In genomic region chr5:43155394-43156096, GRCh38 we compare ENCODE assay signal across 17 cellular contexts. TPM values are rescaled to one million over a fixed set of nuclear protein-coding genes. Genes with fewer than 3 reads are reported as not detected.
DNase-seq lines count a peak whose midpoint lies in the region; ATAC-seq, FAIRE-seq and TF ChIP-seq lines count a peak whose summit lies in the region.
"Had no signal": no experiment of that assay in that cellular context is flagged by ENCODE, and none has a peak within 500 bp of the region (broad histone marks: within the 10 kb centered on the region; RNA-seq: fewer than 3 reads in every experiment).

No MANE protein-coding gene starts in this region.

- no peak overlapping the region for H3K4me2 ChIP-seq in GM23338
- H3K4me2 ChIP-seq in K562 (ENCODE audit: insufficient read depth, low read length): no peak overlapping the region
- no peak overlapping the region for H3K4me2 ChIP-seq in neural progenitor cell

- intact Hi-C loops in K562 (cut with micrococcal nuclease): no loop called here

- H3K4me3 ChIP-seq in GM23338 (no peak overlapping the region), K562 (no peak overlapping the region), neural progenitor cell (no peak overlapping the region)
- H3K4me3 ChIP-seq: SK-N-MC had no signal

- H3K27me3 ChIP-seq in GM23338 (ENCODE audit: insufficient read depth) (no peaks in the 10 kb centered on the region), K562 (ENCODE audit: control insufficient read depth in 2 of 2, insufficient read depth in 2 of 2, low read length in 2 of 2) (no peaks in the 10 kb centered on the region), neural progenitor cell (no peaks in the 10 kb centered on the region)

- peak; percentile 42 for FAIRE-seq in K562 (lab: Jason Lieb, UNC)

- DNase-seq in activated T-cell treated with anti-CD3 and anti-CD28 coated beads, Interleukin-2, amount 50 U/mL, for 72 hours: no peak
- DNase-seq in activated T-cell treated with anti-CD3 and anti-CD28 coated beads, Interleukin-2, amount 50 U/mL, for 48 hours: no peak
- DNase-seq in GM23338 (ENCODE audit: low spot score): peak; percentile 67
- DNase-seq in K562 (ENCODE audit: extremely low read depth in 1 of 4, low spot score in 3 of 4): peak in 1 of 4 experiments; percentile 30
- DNase-seq in neural progenitor cell (ENCODE audit: low spot score): peak; percentile 17
- DNase-seq in cerebellar cortex (ENCODE audit: low spot score): no peak
- no peak for DNase-seq in NCI-H1092 (lab: John Stamatoyannopoulos, UW)
- DNase-seq: AML-193; CD4-positive, alpha-beta T cell; Karpas-422; MM.1S; NCI-H1105 treated with DMSO at 0.1 percent for 48 hours; NCI-H187; NCI-H69; PC-3 had no signal

- no peaks in the 10 kb centered on the region for H3F3A ChIP-seq in GM23338 (replicated peaks; ENCODE audit: low read depth)
- no peaks in the 10 kb centered on the region for H3F3A ChIP-seq in neural progenitor cell (ENCODE audit: low read depth)

- H3K27ac ChIP-seq in GM23338 (ENCODE audit: low read depth) (no peak overlapping the region), K562 (ENCODE audit: extremely low read depth, low read depth, low read length) (no peak overlapping the region), neural progenitor cell (no peak overlapping the region)
- H3K27ac ChIP-seq: SK-N-MC had no signal

- TF ChIP-seq CTCF in GM23338 (conservative IDR thresholded peaks at IDR 0.05; ENCODE audit: low read depth in 2 of 2) (peak; percentile 3 to 22; a peak in 1 of 4 replicates), K562 (IDR thresholded peaks at IDR 0.05 in 2 of 3, conservative IDR thresholded peaks at IDR 0.05 in 1 of 3; ENCODE audit: insufficient read depth in 2 of 3, low read depth in 1 of 3, low read length in 3 of 3) (peak in 2 of 3 experiments; percentile 14 to 43; a peak in 4 of 6 replicates), neural progenitor cell (IDR thresholded peaks at IDR 0.05) (peak; percentile 3)

- BruUV-seq in K562 (replicated peaks; lab: Mats Ljungman, UMichigan): no TSS peak

- no peak for TF ChIP-seq POLR2A in K562 (conservative IDR thresholded peaks at IDR 0.05)

- H2AFZ ChIP-seq in GM23338 (no peak overlapping the region), K562 (ENCODE audit: low read depth, low read length) (no peak overlapping the region), neural progenitor cell (replicated peaks) (no peak overlapping the region)

- H3K27ac Mint-ChIP-seq in activated T-cell treated with anti-CD3 and anti-CD28 coated beads, Interleukin-2, amount 50 U/mL, for 72 hours: peak overlapping the region; percentile 41
- no peak overlapping the region for H3K27ac Mint-ChIP-seq in GM23338
- no peak overlapping the region for H3K27ac Mint-ChIP-seq in neural progenitor cell
- H3K27ac Mint-ChIP-seq: CD4-positive, alpha-beta T cell had no signal

- no peaks in the 10 kb centered on the region for H3K9me2 ChIP-seq in GM23338 (ENCODE audit: insufficient read depth)

- H3K9me3 ChIP-seq in K562 (replicated peaks; ENCODE audit: control insufficient read depth, insufficient read depth, low read depth, low read length): no peaks in the 10 kb centered on the region
- H3K9me3 ChIP-seq in neural progenitor cell (ENCODE audit: low read depth): no peaks in the 10 kb centered on the region

- peak overlapping the region in 1 of 2 donors; percentile 10 for H3K4me3 Mint-ChIP-seq in activated T-cell treated with anti-CD3 and anti-CD28 coated beads, Interleukin-2, amount 50 U/mL, for 72 hours
- H3K4me3 Mint-ChIP-seq in GM23338: no peak overlapping the region
- H3K4me3 Mint-ChIP-seq in neural progenitor cell: no peak overlapping the region
- H3K4me3 Mint-ChIP-seq: CD4-positive, alpha-beta T cell had no signal

- peak in 1 of 2 experiments; percentile 6; a peak in 1 of 4 replicates for TF ChIP-seq RAD21 in K562 (CRISPR knock-in tag; conservative IDR thresholded peaks at IDR 0.05 in 1 of 2, IDR thresholded peaks at IDR 0.05 in 1 of 2)

- POLR2A ChIA-PET in K562 (lab: Yijun Ruan, JAX): interaction anchor here (0.6 to 2.1 kb wide), 6 partner anchors 10 to 1659 kb away, joined by 4 to 10 read pairs (median 4); no protein-coding TSS in a partner anchor

- no peak for ATAC-seq in activated T-cell treated with anti-CD3 and anti-CD28 coated beads, Interleukin-2, amount 50 U/mL, for 72 hours (replicated peaks in 1 of 2)
- ATAC-seq in GM23338: peak; percentile 92
- ATAC-seq in K562: peak; percentile 72
- ATAC-seq in HG03469 (IDR thresholded peaks at IDR 0.05; ENCODE audit: unreplicated experiment): no peak
- ATAC-seq: PC-3 had no signal

- peaks cover 0 to 1% of the 10 kb centered on the region in 2 donors for H3K9me3 Mint-ChIP-seq in activated T-cell treated with anti-CD3 and anti-CD28 coated beads, Interleukin-2, amount 50 U/mL, for 72 hours
- no peaks in the 10 kb centered on the region for H3K9me3 Mint-ChIP-seq in GM23338
- H3K9me3 Mint-ChIP-seq in neural progenitor cell: no peaks in the 10 kb centered on the region
- H3K9me3 Mint-ChIP-seq: CD4-positive, alpha-beta T cell had no signal

- H3K9me1 ChIP-seq in K562 (ENCODE audit: control insufficient read depth, insufficient read depth, low read length): no peaks in the 10 kb centered on the region

- peaks cover 2 to 7% of the 10 kb centered on the region in 2 donors for H3K36me3 Mint-ChIP-seq in activated T-cell treated with anti-CD3 and anti-CD28 coated beads, Interleukin-2, amount 50 U/mL, for 72 hours (ENCODE audit: insufficient read depth in 2 of 2)
- H3K36me3 Mint-ChIP-seq in GM23338 (ENCODE audit: low read depth): peaks cover 29% of the 10 kb centered on the region
- H3K36me3 Mint-ChIP-seq in neural progenitor cell: peaks cover 23% of the 10 kb centered on the region

- H3K4me1 ChIP-seq in GM23338 (ENCODE audit: insufficient read depth): peaks cover 16% of the 10 kb centered on the region
- H3K4me1 ChIP-seq in K562 (replicated peaks in 1 of 2; ENCODE audit: control insufficient read depth in 2 of 2, insufficient read depth in 2 of 2, low read length in 2 of 2): peaks cover 0 to 13% of the 10 kb centered on the region in 2 experiments; a peak in 2 of 5 replicates
- peaks cover 10% of the 10 kb centered on the region for H3K4me1 ChIP-seq in neural progenitor cell

- peaks cover 39% of the 10 kb centered on the region for H3K79me2 ChIP-seq in GM23338 (replicated peaks; ENCODE audit: insufficient read depth)
- H3K79me2 ChIP-seq in K562 (ENCODE audit: control insufficient read depth, insufficient read depth, low read length): peaks cover 44% of the 10 kb centered on the region
- peaks cover 56% of the 10 kb centered on the region for H3K79me2 ChIP-seq in neural progenitor cell (ENCODE audit: low read depth)

- CTCF ChIA-PET in K562 (lab: Yijun Ruan, JAX; ENCODE audit: low intra/inter-chr PET ratio): no interaction called here

- peaks cover 27% of the 10 kb centered on the region for H4K20me1 ChIP-seq in GM23338 (replicated peaks; ENCODE audit: insufficient read depth)
- no peaks in the 10 kb centered on the region for H4K20me1 ChIP-seq in K562 (replicated peaks; ENCODE audit: control insufficient read depth, insufficient read depth, low read length)
- H4K20me1 ChIP-seq in neural progenitor cell (ENCODE audit: low read depth): peaks cover 31% of the 10 kb centered on the region

- H3K36me3 ChIP-seq in GM23338 (ENCODE audit: insufficient read depth) (0 out of 2 replicates have a peak, but pooled peaks cover 4% of the 10 kb centered on the region), K562 (ENCODE audit: control insufficient read depth, insufficient read depth, low read length) (peaks cover 80% of the 10 kb centered on the region), neural progenitor cell (no peaks in the 10 kb centered on the region)

- H3K9ac ChIP-seq in K562 (ENCODE audit: insufficient read depth in 1 of 2, low read depth in 2 of 2, low read length in 2 of 2): no peak overlapping the region
- no peak overlapping the region for H3K9ac ChIP-seq in neural progenitor cell

- WGBS in K562 (ENCODE audit: insufficient coverage, low coverage, missing lambda C conversion rate): 29% methylated on average over 4 of the region's 4 CpGs

- peaks cover 46% of the 10 kb centered on the region for H3K4me1 Mint-ChIP-seq in activated T-cell treated with anti-CD3 and anti-CD28 coated beads, Interleukin-2, amount 50 U/mL, for 72 hours (ENCODE audit: low read depth)
- peaks cover 22% of the 10 kb centered on the region for H3K4me1 Mint-ChIP-seq in GM23338
- no peaks in the 10 kb centered on the region for H3K4me1 Mint-ChIP-seq in neural progenitor cell

- TF ChIP-seq EP300 in K562 (IDR thresholded peaks at IDR 0.05; ENCODE audit: low read length): no peak

- in situ Hi-C loops in K562 (cut with MboI): no loop called here

- H3K27me3 Mint-ChIP-seq in activated T-cell treated with anti-CD3 and anti-CD28 coated beads, Interleukin-2, amount 50 U/mL, for 72 hours (ENCODE audit: low read depth): no peaks in the 10 kb centered on the region
- H3K27me3 Mint-ChIP-seq in GM23338 (ENCODE audit: insufficient read depth, low read depth, poor library complexity) (no peaks in the 10 kb centered on the region), neural progenitor cell (ENCODE audit: insufficient read depth, low read depth) (no peaks in the 10 kb centered on the region)
- H3K27me3 Mint-ChIP-seq: CD4-positive, alpha-beta T cell had no signal

RNA-seq across cellular contexts. Expression of gene ZNF131, which starts 34.8 kb away (rescaled TPM):
- total RNA-seq in activated T-cell treated with anti-CD3 and anti-CD28 coated beads, Interleukin-2, amount 50 U/mL, for 72 hours: 10 to 100 TPM; 42.9 to 52.2 TPM
- total RNA-seq in GM23338 (2014; rRNA removed; shearing (Covaris generic)): 38.0 and 42.6 TPM in 2 replicates
- polyA plus RNA-seq in GM23338 (2016; fragmentation: Nextera tagmentation; extraction: Ambion mirVana) (64.2 and 66.9 TPM in 2 replicates), K562 (2011; rRNA removed) (63.3 and 73.0 TPM in 2 replicates), K562 (2014; fragmentation: Illumina TruSeq; extraction: Trizol) (55.8 and 71.9 TPM in 2 replicates), K562 (2014; fragmentation: Nextera tagmentation; extraction: Ambion mirVana) (10 to 100 TPM; 28.5 to 31.7 TPM), K562 (2014; rRNA removed) (51.6 and 55.4 TPM in 2 replicates)
- total RNA-seq in K562 (2011; cell fraction: chromatin; rRNA removed; ENCODE audit: low replicate concordance): 95.8 and 263 TPM in 2 replicates
- total RNA-seq in K562 (2011; cell fraction: nucleolus; rRNA removed): 66.7 and 82.6 TPM in 2 replicates
- 118 and 141 TPM in 2 replicates for total RNA-seq in K562 (2011; cell fraction: nucleoplasm; rRNA removed)
- total RNA-seq in K562 (2014; rRNA removed) (40.8 and 51.1 TPM in 2 replicates), K562 (2014; rRNA removed; fragmentation: Illumina TruSeq; extraction: Trizol) (81.9 and 86.7 TPM in 2 replicates), K562 (2015; rRNA removed; fragmentation: Illumina TruSeq; extraction: Trizol) (81.7 and 87.0 TPM in 2 replicates), K562 (2021) (46.6 and 48.1 TPM in 2 replicates), neural progenitor cell (ENCODE audit: low replicate concordance) (56.3 and 96.5 TPM in 2 replicates)
- polyA plus RNA-seq in K562 (2011; cell fraction: cytosol; rRNA removed): 15.7 and 23.6 TPM in 2 replicates
- 53.2 and 74.4 TPM in 2 replicates for polyA plus RNA-seq in K562 (2011; cell fraction: nucleus; rRNA removed)
- polyA plus RNA-seq in K562 (2012): 35.1 and 36.8 TPM in 2 replicates
- polyA minus RNA-seq in K562 (2011; rRNA and poly(A)+ RNA removed): 108 and 125 TPM in 2 replicates
- 21.7 and 31.6 TPM in 2 replicates for polyA minus RNA-seq in K562 (2011; cell fraction: cytosol; rRNA and poly(A)+ RNA removed)
- 52.1 and 77.9 TPM in 2 replicates for polyA minus RNA-seq in K562 (2011; cell fraction: nucleus; rRNA and poly(A)+ RNA removed)

RNA-seq across cellular contexts. Expression of gene NIM1K, which starts 36.5 kb away (rescaled TPM):
- 1 to 10 TPM; 3.4 to 4.3 TPM for total RNA-seq in activated T-cell treated with anti-CD3 and anti-CD28 coated beads, Interleukin-2, amount 50 U/mL, for 72 hours
- total RNA-seq in GM23338 (2014; rRNA removed; shearing (Covaris generic)): not detected in 2 replicates
- polyA plus RNA-seq in GM23338 (2016; fragmentation: Nextera tagmentation; extraction: Ambion mirVana): not detected in 2 replicates
- total RNA-seq in K562 (2011; cell fraction: chromatin; rRNA removed; ENCODE audit: low replicate concordance): 0.12 and 0.14 TPM in 2 replicates
- not detected in 2 replicates for total RNA-seq in K562 (2011; cell fraction: nucleolus; rRNA removed)
- total RNA-seq in K562 (2011; cell fraction: nucleoplasm; rRNA removed): not detected in 2 replicates
- total RNA-seq in K562 (2014; rRNA removed): 0.04 TPM in 1 of 2 replicates, not detected in the other
- not detected in 2 replicates for total RNA-seq in K562 (2014; rRNA removed; fragmentation: Illumina TruSeq; extraction: Trizol)
- 0.07 and 0.08 TPM in 2 replicates for total RNA-seq in K562 (2015; rRNA removed; fragmentation: Illumina TruSeq; extraction: Trizol)
- 0.13 and 0.31 TPM in 2 replicates for total RNA-seq in K562 (2021)
- polyA plus RNA-seq in K562 (2011; rRNA removed): 0.04 TPM in 1 of 2 replicates, not detected in the other
- polyA plus RNA-seq in K562 (2011; cell fraction: cytosol; rRNA removed): 0.03 TPM in 1 of 2 replicates, not detected in the other
- polyA plus RNA-seq in K562 (2011; cell fraction: nucleus; rRNA removed): 0.06 and 0.13 TPM in 2 replicates
- 0.08 TPM in 2 replicates for polyA plus RNA-seq in K562 (2012)
- 0.04 and 0.09 TPM in 2 replicates for polyA plus RNA-seq in K562 (2014; fragmentation: Illumina TruSeq; extraction: Trizol)
- under 1 TPM in 1 of 2 experiments, not detected in 1; 0.03 TPM for polyA plus RNA-seq in K562 (2014; fragmentation: Nextera tagmentation; extraction: Ambion mirVana)
- 0.34 TPM in 1 of 2 replicates, not detected in the other for polyA plus RNA-seq in K562 (2014; rRNA removed)
- 0.09 and 0.21 TPM in 2 replicates for polyA minus RNA-seq in K562 (2011; rRNA and poly(A)+ RNA removed)
- polyA minus RNA-seq in K562 (2011; cell fraction: cytosol; rRNA and poly(A)+ RNA removed): not detected in 2 replicates
- polyA minus RNA-seq in K562 (2011; cell fraction: nucleus; rRNA and poly(A)+ RNA removed): 0.13 TPM in 1 of 2 replicates, not detected in the other
- total RNA-seq in neural progenitor cell (ENCODE audit: low replicate concordance): not detected in 2 replicates

Comparison
In these comparisons a context has a peak if more than half of its experiments do, and no peak if none do; other contexts are left out.
1. ATAC-seq: peak in GM23338 (single experiment) and K562 (single experiment); none in activated T-cell treated with anti-CD3 and anti-CD28 coated beads, Interleukin-2, amount 50 U/mL, for 72 hours (0 of 2) and HG03469 (single experiment).
2. DNase-seq: peak in GM23338 (single experiment) and neural progenitor cell (single experiment); none in activated T-cell treated with anti-CD3 and anti-CD28 coated beads, Interleukin-2, amount 50 U/mL, for 72 hours (0 of 2), activated T-cell treated with anti-CD3 and anti-CD28 coated beads, Interleukin-2, amount 50 U/mL, for 48 hours (0 of 2), cerebellar cortex (single experiment) and NCI-H1092 (single experiment).
3. Peak in every context shown above with its lines, with median percentiles within 50 percentile points of each other: CTCF ChIP-seq.